16 cellular contexts compared by ENCODE assay signal in genomic region chr3:188853896-188854295, GRCh38.
DNase-seq lines count a peak whose midpoint lies in the region; ATAC-seq and TF ChIP-seq lines count a peak whose summit lies in the region.
"Had no signal": no experiment of that assay in that cellular context is flagged by ENCODE, and none has a peak within 500 bp of the region (broad histone marks: within the 10 kb centered on the region; RNA-seq: fewer than 3 reads in every experiment).

No MANE protein-coding gene starts in this region.

- WGBS in ovary, 3 donors = 18 to 39% (median 32%) methylated on average over 1 of the region's 1 CpG

- H3K4me3 ChIP-seq in skin epidermis (no peak overlapping the region), ovary (no peak overlapping the region)
- H3K4me3 ChIP-seq: colonic mucosa had no signal

- no peak for TF ChIP-seq CTCF in ovary (IDR thresholded peaks at IDR 0.05)

- no peak for TF ChIP-seq EP300 in ovary (IDR thresholded peaks at IDR 0.05)

- intact Hi-C loops in left ventricle myocardium superior (cut with micrococcal nuclease) (no loop called here), ovary (cut with DNase I) (no loop called here)

- H3K36me3 ChIP-seq in ovary = no peaks in the 10 kb centered on the region
- H3K36me3 ChIP-seq: colonic mucosa had no signal

- DNase-seq in EH (ENCODE audit: low read depth) = peak; percentile 59
- DNase-seq in caudate nucleus (lab: John Stamatoyannopoulos, UW) = no peak
- DNase-seq in left ventricle myocardium superior = no peak
- no peak for DNase-seq in DMS 273 (lab: John Stamatoyannopoulos, UW; ENCODE audit: unreplicated experiment)
- no peak for DNase-seq in activated T-cell treated with anti-CD3 and anti-CD28 coated beads, Interleukin-2, amount 50 U/mL, for 1 hour
- DNase-seq in ovary = no peak
- DNase-seq: activated CD4-positive, alpha-beta memory T cell treated with anti-CD3 and anti-CD28 coated beads, Interleukin-2, amount 10 ng/mL, durations not matched to agents 7 days and 5 days; activated naive CD4-positive, alpha-beta T cell treated with Interleukin-2 at 50 U/mL for 16 hours; colonic mucosa; DMS153; KBM-7; NCI-H1436; NCI-H510A had no signal

- H3K9me3 ChIP-seq in ovary = no peaks in the 10 kb centered on the region
- H3K9me3 ChIP-seq: colonic mucosa had no signal

- ATAC-seq in left ventricle myocardium superior (peak; percentile 69), HG03159 (IDR thresholded peaks at IDR 0.05; ENCODE audit: unreplicated experiment) (no peak)
- ATAC-seq: Panc1 had no signal

- H3K27ac ChIP-seq in caudate nucleus (ENCODE audit: low read depth, low read length) (peak overlapping the region; percentile 14), skin epidermis (peak overlapping the region in 19 of 21 experiments; percentile 18 to 84 (median 57)), ovary (no peak overlapping the region)
- H3K27ac ChIP-seq: colonic mucosa had no signal

- TF ChIP-seq POLR2A in ovary (IDR thresholded peaks at IDR 0.05) = no peak

- H3K27me3 ChIP-seq in ovary = no peaks in the 10 kb centered on the region
- H3K27me3 ChIP-seq: colonic mucosa had no signal

- H3K4me1 ChIP-seq in ovary (ENCODE audit: insufficient read depth) = peaks cover 6% of the 10 kb centered on the region
- H3K4me1 ChIP-seq: colonic mucosa had no signal

Comparison
In these comparisons a context has a peak if more than half of its experiments do, and no peak if none do; other contexts are left out.
1. H3K27ac ChIP-seq: peak in caudate nucleus (single experiment) and skin epidermis (19 of 21); none in ovary (0 of 2).